In genomic region chr19:19193926-19194325, GRCh38 we compare ENCODE assay signal across 8 cellular contexts. TPM values are rescaled to one million over a fixed set of nuclear protein-coding genes. Genes with fewer than 3 reads are reported as not detected.
DNase-seq lines count a peak whose midpoint lies in the region; ATAC-seq, FAIRE-seq and TF ChIP-seq lines count a peak whose summit lies in the region.
"Had no signal": no experiment of that assay in that cellular context is flagged by ENCODE, and none has a peak within 500 bp of the region (broad histone marks: within the 10 kb centered on the region; RNA-seq: fewer than 3 reads in every experiment).

No MANE protein-coding gene starts in this region.

- no peak for ATAC-seq in HG03280 (IDR thresholded peaks at IDR 0.05; ENCODE audit: unreplicated experiment)

- H2AFZ ChIP-seq in Karpas-422 (ENCODE audit: low read length), result no peak overlapping the region

- peak overlapping the region; percentile 90 for H3K9ac ChIP-seq in Karpas-422 (ENCODE audit: low read length)

- no peak for TF ChIP-seq POLR2A in GM12891 (IDR thresholded peaks at IDR 0.05; ENCODE audit: low read depth, low read length)

- H3K36me3 ChIP-seq in Karpas-422 (ENCODE audit: insufficient read depth, low read length), result peaks cover 13% of the 10 kb centered on the region
- H3K36me3 ChIP-seq in esophagus (ENCODE audit: control insufficient read depth in 2 of 2, insufficient read depth in 2 of 2, low read length in 1 of 2), result peaks cover 6 to 18% of the 10 kb centered on the region in 2 donors

- H3K4me3 ChIP-seq in Karpas-422 (ENCODE audit: low read length) (peak overlapping the region; percentile 76), esophagus (ENCODE audit: low read depth in 1 of 2, low read length in 2 of 2) (no peak overlapping the region)

- no peaks in the 10 kb centered on the region for H3K27me3 ChIP-seq in Karpas-422 (ENCODE audit: low read length)
- H3K27me3 ChIP-seq in esophagus (ENCODE audit: control insufficient read depth in 1 of 2, insufficient read depth in 2 of 2, low read length in 2 of 2), result no peaks in the 10 kb centered on the region
- H3K27me3 ChIP-seq: colonic mucosa had no signal

- H3K4me1 ChIP-seq in Karpas-422 (ENCODE audit: low read length), result peaks cover 26% of the 10 kb centered on the region
- H3K4me1 ChIP-seq in esophagus (ENCODE audit: control insufficient read depth in 2 of 2, insufficient read depth in 2 of 2, low read length in 1 of 2), result peaks cover 2 to 10% of the 10 kb centered on the region in 2 donors

- H3K79me2 ChIP-seq in Karpas-422 (ENCODE audit: low read length), result peaks cover 52% of the 10 kb centered on the region

- no peaks in the 10 kb centered on the region for H3K9me3 ChIP-seq in Karpas-422 (ENCODE audit: low read length)
- no peaks in the 10 kb centered on the region for H3K9me3 ChIP-seq in esophagus (ENCODE audit: control insufficient read depth in 2 of 2, insufficient read depth in 1 of 2, low read depth in 1 of 2, low read length in 1 of 2)
- H3K9me3 ChIP-seq: colonic mucosa had no signal

- no peak for FAIRE-seq in GM12891 (lab: Jason Lieb, UNC)
- FAIRE-seq: H54 had no signal

- H3K27ac ChIP-seq in 22Rv1 (peak overlapping the region; percentile 94; the same call in 1 of the 2 replicates), Karpas-422 (ENCODE audit: low read length) (no peak overlapping the region), esophagus (ENCODE audit: low read depth in 2 of 2, low read length in 1 of 2) (peak overlapping the region; percentile 45 to 59)
- H3K27ac ChIP-seq: colonic mucosa had no signal

- no peak for DNase-seq in Karpas-422
- no peak for DNase-seq in inferior parietal cortex (ENCODE audit: extremely low spot score)
- no peak for DNase-seq in GM12891 (ENCODE audit: insufficient read length, low spot score)
- DNase-seq: colonic mucosa had no signal

- H4K20me1 ChIP-seq in Karpas-422 (ENCODE audit: insufficient read depth, low read depth, low read length), result no peaks in the 10 kb centered on the region

- H3K4me2 ChIP-seq in Karpas-422 (ENCODE audit: low read depth, low read length, poor library complexity, severe bottlenecking), result peak overlapping the region; percentile 74

- no peaks in the 10 kb centered on the region for H3K9me2 ChIP-seq in Karpas-422 (replicated peaks; ENCODE audit: insufficient read depth, low read length)

- 68 to 77% methylated on average over 5 of the region's 5 CpGs for WGBS in esophagus, 2 donors

- TF ChIP-seq CTCF in 22Rv1 (IDR thresholded peaks at IDR 0.05), result no peak

TF ChIP-seq in GM12891, 5 proteins besides CTCF, POLR2A, EP300 and RAD21:
- TF ChIP-seq SPI1 (IDR thresholded peaks at IDR 0.05; ENCODE audit: low read depth, low read length) (no peak), TAF1 (IDR thresholded peaks at IDR 0.05; ENCODE audit: low read depth, low read length) (no peak), POU2F2 (IDR thresholded peaks at IDR 0.05; ENCODE audit: low read depth, low read length) (no peak), POLR2AphosphoS5 (IDR thresholded peaks at IDR 0.05; ENCODE audit: low read depth, low read length) (no peak), PAX5 (IDR thresholded peaks at IDR 0.05; ENCODE audit: insufficient read depth, low read length, severe bottlenecking) (no peak)

RNA-seq across cellular contexts. Expression of gene RFXANK, which starts 1.9 kb away (rescaled TPM):
- total RNA-seq in Karpas-422 (2014; rRNA removed; shearing (Covaris generic); ENCODE audit: low replicate concordance), result 170 and 176 TPM in 2 replicates
- 10 to 100 TPM; 73.6 to 94.1 TPM for polyA plus RNA-seq in esophagus
- 119 TPM for polyA plus RNA-seq in GM12891 (2012; ENCODE audit: low read depth, missing spikeins)

RNA-seq across cellular contexts. Expression of gene BORCS8, which starts 2.0 kb away (rescaled TPM):
- total RNA-seq in Karpas-422 (2014; rRNA removed; shearing (Covaris generic); ENCODE audit: low replicate concordance), result 6.6 and 12.3 TPM in 2 replicates
- 10 to 100 TPM; 18.3 to 22.8 TPM for polyA plus RNA-seq in esophagus
- polyA plus RNA-seq in GM12891 (2012; ENCODE audit: low read depth, missing spikeins), result 14.7 TPM

RNA-seq across cellular contexts. Expression of gene NR2C2AP, which starts 9.3 kb away (rescaled TPM):
- 6.9 and 21.4 TPM in 2 replicates for total RNA-seq in Karpas-422 (2014; rRNA removed; shearing (Covaris generic); ENCODE audit: low replicate concordance)
- polyA plus RNA-seq in esophagus, result 10 to 100 TPM; 20.1 to 21.9 TPM
- 13.3 TPM for polyA plus RNA-seq in GM12891 (2012; ENCODE audit: low read depth, missing spikeins)

RNA-seq across cellular contexts. Expression of gene NCAN, which starts 17.8 kb away (rescaled TPM):
- total RNA-seq in Karpas-422 (2014; rRNA removed; shearing (Covaris generic); ENCODE audit: low replicate concordance), result not detected in 2 replicates
- polyA plus RNA-seq in esophagus, result under 1 TPM; 0.01 to 0.02 TPM
- 0.33 TPM for polyA plus RNA-seq in GM12891 (2012; ENCODE audit: low read depth, missing spikeins)

RNA-seq across cellular contexts. Expression of gene MEF2B, which starts 23.9 kb away (rescaled TPM):
- total RNA-seq in Karpas-422 (2014; rRNA removed; shearing (Covaris generic); ENCODE audit: low replicate concordance), result 395 and 679 TPM in 2 replicates
- polyA plus RNA-seq in esophagus, result under 1 TPM; 0.31 to 0.63 TPM
- polyA plus RNA-seq in GM12891 (2012; ENCODE audit: low read depth, missing spikeins), result 64.8 TPM
